Comparison of ENCODE assay signal across 8 cellular contexts in the genomic region with DNA sequence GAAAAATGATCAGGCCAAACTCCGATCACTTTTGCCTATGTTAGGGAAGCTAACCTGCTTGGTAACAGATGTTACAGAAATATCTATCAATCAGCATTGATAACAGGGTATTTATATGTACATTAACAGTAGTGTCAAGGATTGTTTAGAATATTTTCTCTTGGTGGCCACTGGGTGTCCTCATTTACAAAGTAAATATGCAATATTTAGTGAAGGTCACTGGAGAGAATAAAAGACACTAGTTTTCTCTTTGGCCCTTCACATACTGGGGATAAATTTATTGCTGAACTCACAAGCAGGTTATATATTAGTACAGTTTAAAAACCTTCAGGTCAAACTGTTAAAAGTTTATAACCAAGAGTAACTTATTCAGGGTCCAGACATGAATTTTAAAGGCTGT.
A peak's percentile ranks its signal among the peaks of the same experiment; 100 is the strongest.
DNase-seq lines count a peak whose midpoint lies in the region; ATAC-seq, FAIRE-seq and TF ChIP-seq lines count a peak whose summit lies in the region.

No MANE protein-coding gene starts in this region.

- no peak overlapping the region for H2AFZ ChIP-seq in fibroblast of lung (ENCODE audit: low read length)

- H3K9me3 Mint-ChIP-seq in activated T-helper 1 cell treated with anti-CD3 and anti-CD28 coated beads, Interleukin-12 subunit alpha, Interleukin-12 subunit beta, Interleukin-2, Interleukin-4 antibody, amounts not matched to agents 30 ng/mL and 10 ng/mL and 1 ng/mL, durations not matched to agents 14 hours and 24 hours and 36 hours, result no peaks in the 10 kb centered on the region
- H3K9me3 Mint-ChIP-seq in activated CD4-positive, alpha-beta memory T cell treated with anti-CD3 and anti-CD28 coated beads for 36 hours, result no peaks in the 10 kb centered on the region

- no peaks in the 10 kb centered on the region for H3K36me3 Mint-ChIP-seq in activated T-helper 1 cell treated with anti-CD3 and anti-CD28 coated beads, Interleukin-12 subunit alpha, Interleukin-12 subunit beta, Interleukin-2, Interleukin-4 antibody, amounts not matched to agents 30 ng/mL and 10 ng/mL and 1 ng/mL, durations not matched to agents 14 hours and 24 hours and 36 hours (ENCODE audit: low read depth)
- H3K36me3 Mint-ChIP-seq in activated CD4-positive, alpha-beta memory T cell treated with anti-CD3 and anti-CD28 coated beads for 36 hours, result no peaks in the 10 kb centered on the region

- CTCF ChIA-PET in activated CD4-positive, alpha-beta memory T cell treated with anti-CD3 and anti-CD28 coated beads for 36 hours (lab: Charles Lee), result interaction anchor here (1.0 to 1.9 kb wide), 6 partner anchors 12 to 207 kb away, joined by 3 to 7 read pairs (median 4); a partner anchor contains a TSS

- POLR2A ChIA-PET in activated CD4-positive, alpha-beta memory T cell treated with anti-CD3 and anti-CD28 coated beads for 36 hours (lab: Charles Lee), result no interaction called here

- peak in 1 of 2 donors; percentile 42 for TF ChIP-seq CTCF in fibroblast of lung (conservative IDR thresholded peaks at IDR 0.05 in 1 of 2, IDR thresholded peaks at IDR 0.05 in 1 of 2; ENCODE audit: low read depth in 1 of 2, low read length in 2 of 2)

- no peak overlapping the region for H3K4me2 ChIP-seq in fibroblast of lung (ENCODE audit: extremely low read depth, insufficient read depth, low read length)

- H3K4me3 ChIP-seq in fibroblast of lung (replicated peaks in 1 of 4; ENCODE audit: control extremely low read depth in 1 of 4, insufficient read depth in 1 of 4, low read depth in 3 of 4, low read length in 4 of 4), result no peak overlapping the region

- no peak overlapping the region for H3K4me3 Mint-ChIP-seq in activated T-helper 1 cell treated with anti-CD3 and anti-CD28 coated beads, Interleukin-12 subunit alpha, Interleukin-12 subunit beta, Interleukin-2, Interleukin-4 antibody, amounts not matched to agents 30 ng/mL and 10 ng/mL and 1 ng/mL, durations not matched to agents 14 hours and 24 hours and 36 hours
- H3K4me3 Mint-ChIP-seq in activated CD4-positive, alpha-beta memory T cell treated with anti-CD3 and anti-CD28 coated beads for 36 hours, result no peak overlapping the region

- DNase-seq in COLO829 (ENCODE audit: low spot score) (peak; percentile 72), RCC 7860 (ENCODE audit: low spot score) (peak; percentile 25), fibroblast of lung (ENCODE audit: low read depth in 2 of 2) (peak; percentile 46 to 65), renal cortical epithelial cell (ENCODE audit: low read depth) (peak; percentile 35)
- DNase-seq in activated T-helper 1 cell treated with anti-CD3 and anti-CD28 coated beads, Interleukin-12 subunit alpha, Interleukin-12 subunit beta, Interleukin-2, Interleukin-4 antibody, amounts not matched to agents 30 ng/mL and 10 ng/mL and 1 ng/mL, durations not matched to agents 14 hours and 24 hours and 36 hours (ENCODE audit: low spot score), result no peak
- DNase-seq in stimulated activated CD4-positive, alpha-beta T cell treated with anti-CD3 and anti-CD28 coated beads, Interleukin-12 subunit alpha, Interleukin-12 subunit beta, amount 100 ng/mL, for 4 hours, result no peak
- no peak for DNase-seq in activated CD4-positive, alpha-beta memory T cell treated with anti-CD3 and anti-CD28 coated beads for 36 hours

- no peaks in the 10 kb centered on the region for H3K27me3 ChIP-seq in fibroblast of lung (ENCODE audit: control insufficient read depth, insufficient read depth, low read length)

- FAIRE-seq in RCC 7860 (lab: Jason Lieb, UNC), result peak; percentile 33

- ATAC-seq in GM19463 (IDR thresholded peaks at IDR 0.05; ENCODE audit: unreplicated experiment), result peak; percentile 56

- H3K79me2 ChIP-seq in fibroblast of lung (ENCODE audit: control insufficient read depth, insufficient read depth, low read length), result no peaks in the 10 kb centered on the region

- H3K9me3 ChIP-seq in fibroblast of lung (ENCODE audit: control insufficient read depth, insufficient read depth, low read depth, low read length), result no peaks in the 10 kb centered on the region

- intact Hi-C loops in activated T-helper 1 cell treated with anti-CD3 and anti-CD28 coated beads, Interleukin-12 subunit alpha, Interleukin-12 subunit beta, Interleukin-2, Interleukin-4 antibody, amounts not matched to agents 30 ng/mL and 10 ng/mL and 1 ng/mL, durations not matched to agents 14 hours and 24 hours and 36 hours (cut with micrococcal nuclease), result loop anchor here (1.0 to 2.0 kb wide), 4 partner anchors 20 to 211 kb away; no protein-coding TSS in a partner anchor
- intact Hi-C loops in activated CD4-positive, alpha-beta memory T cell treated with anti-CD3 and anti-CD28 coated beads for 36 hours (cut with micrococcal nuclease), result loop anchor here (1.0 to 5.0 kb wide), 3 partner anchors 55 to 211 kb away; no protein-coding TSS in a partner anchor

- H3K9ac ChIP-seq in fibroblast of lung (ENCODE audit: insufficient read depth, low read length), result no peak overlapping the region

- H4K20me1 ChIP-seq in fibroblast of lung (ENCODE audit: control insufficient read depth, extremely low read depth, insufficient read depth, low read length), result no peaks in the 10 kb centered on the region

- no peak overlapping the region for H3K27ac Mint-ChIP-seq in activated T-helper 1 cell treated with anti-CD3 and anti-CD28 coated beads, Interleukin-12 subunit alpha, Interleukin-12 subunit beta, Interleukin-2, Interleukin-4 antibody, amounts not matched to agents 30 ng/mL and 10 ng/mL and 1 ng/mL, durations not matched to agents 14 hours and 24 hours and 36 hours
- no peak overlapping the region for H3K27ac Mint-ChIP-seq in activated CD4-positive, alpha-beta memory T cell treated with anti-CD3 and anti-CD28 coated beads for 36 hours

- H3K27ac ChIP-seq in fibroblast of lung (ENCODE audit: insufficient read depth, low read length), result no peak overlapping the region

- H3K4me1 ChIP-seq in fibroblast of lung (ENCODE audit: control insufficient read depth, extremely low read depth, insufficient read depth, low read length), result peaks cover 8% of the 10 kb centered on the region

- no peaks in the 10 kb centered on the region for H3K36me3 ChIP-seq in fibroblast of lung (ENCODE audit: control insufficient read depth, insufficient read depth, low read length)

- peaks cover 3% of the 10 kb centered on the region for H3K27me3 Mint-ChIP-seq in activated T-helper 1 cell treated with anti-CD3 and anti-CD28 coated beads, Interleukin-12 subunit alpha, Interleukin-12 subunit beta, Interleukin-2, Interleukin-4 antibody, amounts not matched to agents 30 ng/mL and 10 ng/mL and 1 ng/mL, durations not matched to agents 14 hours and 24 hours and 36 hours (ENCODE audit: insufficient read depth)
- no peaks in the 10 kb centered on the region for H3K27me3 Mint-ChIP-seq in activated CD4-positive, alpha-beta memory T cell treated with anti-CD3 and anti-CD28 coated beads for 36 hours

- no peaks in the 10 kb centered on the region for H3K4me1 Mint-ChIP-seq in activated T-helper 1 cell treated with anti-CD3 and anti-CD28 coated beads, Interleukin-12 subunit alpha, Interleukin-12 subunit beta, Interleukin-2, Interleukin-4 antibody, amounts not matched to agents 30 ng/mL and 10 ng/mL and 1 ng/mL, durations not matched to agents 14 hours and 24 hours and 36 hours (ENCODE audit: low read depth)
- H3K4me1 Mint-ChIP-seq in activated CD4-positive, alpha-beta memory T cell treated with anti-CD3 and anti-CD28 coated beads for 36 hours (ENCODE audit: low read depth), result peaks cover 17% of the 10 kb centered on the region

Comparison
In these comparisons a context has a peak if more than half of its experiments do, and no peak if none do; other contexts are left out.
1. DNase-seq: peak in COLO829 (single experiment), RCC 7860 (single experiment), fibroblast of lung (2 of 2) and renal cortical epithelial cell (single experiment); none in activated T-helper 1 cell treated with anti-CD3 and anti-CD28 coated beads, Interleukin-12 subunit alpha, Interleukin-12 subunit beta, Interleukin-2, Interleukin-4 antibody, amounts not matched to agents 30 ng/mL and 10 ng/mL and 1 ng/mL, durations not matched to agents 14 hours and 24 hours and 36 hours (single experiment), stimulated activated CD4-positive, alpha-beta T cell treated with anti-CD3 and anti-CD28 coated beads, Interleukin-12 subunit alpha, Interleukin-12 subunit beta, amount 100 ng/mL, for 4 hours (single experiment) and activated CD4-positive, alpha-beta memory T cell treated with anti-CD3 and anti-CD28 coated beads for 36 hours (single experiment).